ENCODE assay signal across 8 cellular contexts in the genomic region with DNA sequence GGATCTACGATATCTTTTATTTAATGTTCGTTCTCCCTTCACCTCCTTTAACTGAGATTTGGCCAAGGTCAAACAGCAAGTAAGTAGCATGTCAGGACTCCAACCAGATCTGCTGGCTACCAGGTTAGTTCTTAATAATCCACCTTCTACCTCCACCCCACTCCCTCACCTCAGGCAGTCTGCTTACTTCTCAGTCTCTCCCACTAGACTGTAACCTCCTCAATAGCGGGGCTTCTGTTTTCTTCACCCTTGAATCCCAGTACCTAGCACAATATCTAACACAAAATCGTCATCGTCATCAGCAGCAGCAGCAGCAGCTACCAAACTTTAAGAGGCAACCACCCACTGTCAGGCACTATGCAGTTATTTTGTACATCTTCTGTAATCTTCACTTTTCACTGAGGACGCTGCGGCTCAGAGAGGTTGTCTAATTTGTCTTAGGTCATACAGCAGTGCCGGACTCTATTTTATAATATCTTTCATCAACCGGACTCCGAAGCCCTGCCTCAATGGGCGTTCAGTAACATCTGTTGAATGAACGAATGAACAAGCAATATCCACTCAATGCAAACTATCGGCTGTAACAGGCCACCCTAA. TPM values are rescaled to one million over a fixed set of nuclear protein-coding genes. Genes with fewer than 3 reads are reported as not detected.
DNase-seq lines count a peak whose midpoint lies in the region; ATAC-seq and TF ChIP-seq lines count a peak whose summit lies in the region.

No MANE protein-coding gene starts in this region.

- H3K27ac Mint-ChIP-seq in central memory CD8-positive, alpha-beta T cell (ENCODE audit: low read depth), result no peak overlapping the region
- peak overlapping the region in 3 of 6 donors; percentile 60 to 69 (median 64) for H3K27ac Mint-ChIP-seq in naive B cell

- no peaks in the 10 kb centered on the region for H3K9me3 Mint-ChIP-seq in central memory CD8-positive, alpha-beta T cell
- H3K9me3 Mint-ChIP-seq in naive B cell, result peaks cover 0 to 8% (median 5%) of the 10 kb centered on the region in 7 donors

- H3K4me3 ChIP-seq in BE2C (ENCODE audit: low read depth, low read length) (peak overlapping the region; percentile 73), LNCaP clone FGC (ENCODE audit: low read depth, low read length) (peak overlapping the region; percentile 85)

- no peaks in the 10 kb centered on the region for H3K36me3 ChIP-seq in BE2C

- H3K36me3 Mint-ChIP-seq in central memory CD8-positive, alpha-beta T cell (ENCODE audit: insufficient read depth), result peaks cover 2% of the 10 kb centered on the region
- peaks cover 0 to 9% of the 10 kb centered on the region in 2 donors for H3K36me3 Mint-ChIP-seq in naive B cell

- H3K4me3 Mint-ChIP-seq in central memory CD8-positive, alpha-beta T cell, result peak overlapping the region; percentile 84
- H3K4me3 Mint-ChIP-seq in naive B cell, result peak overlapping the region; percentile 80 to 98 (median 95)

- ATAC-seq in central memory CD8-positive, alpha-beta T cell (replicated peaks; ENCODE audit: extremely low read depth, poor library complexity, severe bottlenecking), result peak; percentile 4
- ATAC-seq in naive B cell (ENCODE audit: low read depth in 2 of 2) (no peak), HG02938 (IDR thresholded peaks at IDR 0.05; ENCODE audit: unreplicated experiment) (no peak)

- peaks cover 23% of the 10 kb centered on the region for H3K4me1 Mint-ChIP-seq in central memory CD8-positive, alpha-beta T cell
- peaks cover 17 to 27% (median 21%) of the 10 kb centered on the region in 3 donors for H3K4me1 Mint-ChIP-seq in naive B cell

- DNase-seq in BE2C (no peak), LNCaP clone FGC (ENCODE audit: low read depth) (no peak), naive B cell (no peak), AG20443 (ENCODE audit: low spot score) (no peak), germinal center (ENCODE audit: low spot score) (no peak)
- DNase-seq in central memory CD8-positive, alpha-beta T cell (ENCODE audit: low spot score in 2 of 2), result no peak
- DNase-seq in activated CD8-positive, alpha-beta memory T cell treated with anti-CD3 and anti-CD28 coated beads for 24 hours, result no peak

- peaks cover 20% of the 10 kb centered on the region for H3K27me3 Mint-ChIP-seq in central memory CD8-positive, alpha-beta T cell
- peaks cover 27 to 36% (median 28%) of the 10 kb centered on the region in 3 donors for H3K27me3 Mint-ChIP-seq in naive B cell

- H3K4me1 ChIP-seq in BE2C, result no peaks in the 10 kb centered on the region

- no peaks in the 10 kb centered on the region for H3K9me3 ChIP-seq in BE2C

- H3K27me3 ChIP-seq in BE2C, result no peaks in the 10 kb centered on the region

- TF ChIP-seq CTCF in BE2C (IDR thresholded peaks at IDR 0.05; ENCODE audit: low read depth, low read length) (no peak), LNCaP clone FGC (IDR thresholded peaks at IDR 0.05; ENCODE audit: control insufficient read depth, extremely low read depth, insufficient read depth) (no peak)

RNA-seq across cellular contexts. Expression of a gene that starts 0.9 kb away (rescaled TPM):
- 4.7 TPM for polyA plus RNA-seq in BE2C (2012; ENCODE audit: insufficient read depth, insufficient read length, low read depth)
- 1 to 10 TPM in 1 of 6 donors, under 1 TPM in 3, not detected in 2; 0.22 to 1.2 (median 0.74) TPM for polyA plus RNA-seq in naive B cell (ENCODE audit: low read depth in 6 of 6)
